Comparison of ENCODE assay signal across 30 cellular contexts in genomic region chr12:129827102-129827873, GRCh38.
"Had no signal": no experiment of that assay in that cellular context is flagged by ENCODE, and none has a peak within 500 bp of the region (broad histone marks: within the 10 kb centered on the region; RNA-seq: fewer than 3 reads in every experiment).

No MANE protein-coding gene starts in this region.

- H3K4me2 ChIP-seq: smooth muscle cell had no signal

- H3K27ac ChIP-seq: adrenal gland, cardiac muscle cell, colonic mucosa, gastrocnemius medialis, right atrium auricular region, suprapubic skin, tibial artery, WERI-Rb-1 had no signal

- H3K27me3 Mint-ChIP-seq: activated CD4-positive, alpha-beta memory T cell treated with anti-CD3 and anti-CD28 coated beads for 36 hours; activated CD4-positive, alpha-beta T cell treated with anti-CD3 and anti-CD28 coated beads, Interleukin-2, amount 10 ng/mL, durations not matched to agents 24 days and 14 days; activated naive CD8-positive, alpha-beta T cell treated with anti-CD3 and anti-CD28 coated beads for 36 hours had no signal

- H3K27me3 ChIP-seq: adrenal gland, cardiac muscle cell, colonic mucosa, gastrocnemius medialis, right atrium auricular region, suprapubic skin, tibial artery had no signal

- H3K36me3 ChIP-seq: adrenal gland, cardiac muscle cell, colonic mucosa, gastrocnemius medialis, right atrium auricular region, suprapubic skin, tibial artery, WERI-Rb-1 had no signal

- ATAC-seq: activated CD4-positive, CD25-positive, alpha-beta regulatory T cell treated with anti-CD3 and anti-CD28 coated beads, Interleukin-2, amount 50 U/mL, for 24 hours; gastrocnemius medialis; left colon; naive thymus-derived CD8-positive, alpha-beta T cell had no signal

- H3K4me3 ChIP-seq: adrenal gland, cardiac muscle cell, colonic mucosa, gastrocnemius medialis, right atrium auricular region, smooth muscle cell, suprapubic skin, tibial artery had no signal

- H3K4me1 ChIP-seq: adrenal gland, colonic mucosa, gastrocnemius medialis, right atrium auricular region, suprapubic skin, tibial artery had no signal

- H3K36me3 Mint-ChIP-seq: activated CD4-positive, alpha-beta memory T cell treated with anti-CD3 and anti-CD28 coated beads for 36 hours; activated naive CD8-positive, alpha-beta T cell treated with anti-CD3 and anti-CD28 coated beads for 36 hours; brain; naive thymus-derived CD8-positive, alpha-beta T cell had no signal

- H3K4me3 Mint-ChIP-seq: activated CD4-positive, alpha-beta memory T cell treated with anti-CD3 and anti-CD28 coated beads for 36 hours; activated CD4-positive, alpha-beta T cell treated with anti-CD3 and anti-CD28 coated beads, Interleukin-2, amount 10 ng/mL, durations not matched to agents 24 days and 14 days; activated naive CD4-positive, alpha-beta T cell treated with anti-CD3 and anti-CD28 coated beads for 36 hours; activated naive CD8-positive, alpha-beta T cell treated with anti-CD3 and anti-CD28 coated beads for 36 hours; activated T-helper 1 cell treated with anti-CD3 and anti-CD28 coated beads, Interleukin-12 subunit alpha, Interleukin-12 subunit beta, Interleukin-2, Interleukin-4 antibody, amounts not matched to agents 30 ng/mL and 10 ng/mL and 1 ng/mL, durations not matched to agents 14 hours and 24 hours and 36 hours; brain; naive thymus-derived CD8-positive, alpha-beta T cell; neural crest cell had no signal

- H3K27ac Mint-ChIP-seq: activated CD4-positive, alpha-beta memory T cell treated with anti-CD3 and anti-CD28 coated beads for 36 hours; activated CD4-positive, alpha-beta T cell treated with anti-CD3 and anti-CD28 coated beads, Interleukin-2, amount 10 ng/mL, durations not matched to agents 24 days and 14 days; activated naive CD4-positive, alpha-beta T cell treated with anti-CD3 and anti-CD28 coated beads for 36 hours; activated naive CD8-positive, alpha-beta T cell treated with anti-CD3 and anti-CD28 coated beads for 36 hours; activated T-helper 1 cell treated with anti-CD3 and anti-CD28 coated beads, Interleukin-12 subunit alpha, Interleukin-12 subunit beta, Interleukin-2, Interleukin-4 antibody, amounts not matched to agents 30 ng/mL and 10 ng/mL and 1 ng/mL, durations not matched to agents 14 hours and 24 hours and 36 hours; naive thymus-derived CD8-positive, alpha-beta T cell had no signal

- H3K4me1 Mint-ChIP-seq: activated CD4-positive, alpha-beta T cell treated with anti-CD3 and anti-CD28 coated beads, Interleukin-2, amount 10 ng/mL, durations not matched to agents 24 days and 14 days; activated naive CD8-positive, alpha-beta T cell treated with anti-CD3 and anti-CD28 coated beads for 36 hours; naive thymus-derived CD8-positive, alpha-beta T cell had no signal

- H3K9me3 ChIP-seq: adrenal gland, colonic mucosa, gastrocnemius medialis, right atrium auricular region, suprapubic skin, tibial artery had no signal

- DNase-seq: activated CD4-positive, alpha-beta memory T cell treated with anti-CD3 and anti-CD28 coated beads for 36 hours; activated CD4-positive, alpha-beta T cell treated with anti-CD3 and anti-CD28 coated beads, Interleukin-2, amount 10 ng/mL, durations not matched to agents 24 days and 14 days; activated CD8-positive, alpha-beta memory T cell treated with anti-CD3 and anti-CD28 coated beads, Interleukin-2, amount 50 U/mL, for 4 hours; activated effector memory CD4-positive, alpha-beta T cell treated with anti-CD3 and anti-CD28 coated beads, Interleukin-2, amount 50 U/mL, for 16 hours; activated naive CD4-positive, alpha-beta T cell treated with anti-CD3 and anti-CD28 coated beads for 36 hours; activated naive CD8-positive, alpha-beta T cell treated with anti-CD3 and anti-CD28 coated beads for 36 hours; activated T-cell treated with anti-CD3 and anti-CD28 coated beads, Interleukin-2, amount 50 U/mL, for 1 hour; adrenal gland; aorta; cerebellar nuclear complex; colonic mucosa; effector CD8-positive, alpha-beta T cell; gastrocnemius medialis; head of caudate nucleus; hippocampal formation; left colon; naive thymus-derived CD8-positive, alpha-beta T cell; occipital lobe; stimulated activated naive CD4-positive, alpha-beta T cell; T-helper 1 cell; tibial artery; WERI-Rb-1 had no signal
